1 cellular context compared by ENCODE assay signal in the genomic region with DNA sequence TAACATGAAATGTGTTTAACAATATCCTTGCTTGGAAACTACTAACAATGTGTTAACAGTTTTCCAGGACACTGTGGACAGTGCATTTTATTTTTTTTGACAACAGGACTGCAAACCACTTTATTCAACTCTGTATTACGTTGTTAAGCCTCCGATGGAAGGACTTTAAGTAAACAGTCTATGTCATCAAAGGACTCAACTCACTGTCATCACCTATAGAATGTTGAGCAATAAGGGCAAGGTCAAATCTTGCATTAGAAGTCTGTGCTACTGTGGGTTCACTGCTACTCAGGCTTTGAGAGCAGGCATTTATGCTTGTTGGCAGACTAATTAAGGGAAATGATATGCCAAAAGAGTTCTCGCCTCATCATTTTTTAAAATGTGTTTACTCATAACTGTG.
TF ChIP-seq lines count a peak whose summit lies in the region.

No MANE protein-coding gene starts in this region.

TF ChIP-seq in HepG2, 621 proteins besides CTCF, POLR2A, EP300 and RAD21 (continued from another document and continues in another):
- TF ChIP-seq, protein P1, sequence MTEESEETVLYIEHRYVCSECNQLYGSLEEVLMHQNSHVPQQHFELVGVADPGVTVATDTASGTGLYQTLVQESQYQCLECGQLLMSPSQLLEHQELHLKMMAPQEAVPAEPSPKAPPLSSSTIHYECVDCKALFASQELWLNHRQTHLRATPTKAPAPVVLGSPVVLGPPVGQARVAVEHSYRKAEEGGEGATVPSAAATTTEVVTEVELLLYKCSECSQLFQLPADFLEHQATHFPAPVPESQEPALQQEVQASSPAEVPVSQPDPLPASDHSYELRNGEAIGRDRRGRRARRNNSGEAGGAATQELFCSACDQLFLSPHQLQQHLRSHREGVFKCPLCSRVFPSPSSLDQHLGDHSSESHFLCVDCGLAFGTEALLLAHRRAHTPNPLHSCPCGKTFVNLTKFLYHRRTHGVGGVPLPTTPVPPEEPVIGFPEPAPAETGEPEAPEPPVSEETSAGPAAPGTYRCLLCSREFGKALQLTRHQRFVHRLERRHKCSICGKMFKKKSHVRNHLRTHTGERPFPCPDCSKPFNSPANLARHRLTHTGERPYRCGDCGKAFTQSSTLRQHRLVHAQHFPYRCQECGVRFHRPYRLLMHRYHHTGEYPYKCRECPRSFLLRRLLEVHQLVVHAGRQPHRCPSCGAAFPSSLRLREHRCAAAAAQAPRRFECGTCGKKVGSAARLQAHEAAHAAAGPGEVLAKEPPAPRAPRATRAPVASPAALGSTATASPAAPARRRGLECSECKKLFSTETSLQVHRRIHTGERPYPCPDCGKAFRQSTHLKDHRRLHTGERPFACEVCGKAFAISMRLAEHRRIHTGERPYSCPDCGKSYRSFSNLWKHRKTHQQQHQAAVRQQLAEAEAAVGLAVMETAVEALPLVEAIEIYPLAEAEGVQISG (CRISPR knock-in tag; IDR thresholded peaks at IDR 0.05), result no peak
- TF ChIP-seq SCMH1 (CRISPR knock-in tag; IDR thresholded peaks at IDR 0.05; ENCODE audit: borderline replicate concordance) (no peak), CHCHD3 (CRISPR knock-in tag; IDR thresholded peaks at IDR 0.05) (no peak), EHMT2 (IDR thresholded peaks at IDR 0.05; ENCODE audit: borderline replicate concordance, low read depth, low read length) (no peak), PHF8 (CRISPR knock-in tag; IDR thresholded peaks at IDR 0.05) (no peak), MXD4 (CRISPR knock-in tag; IDR thresholded peaks at IDR 0.05) (no peak), ZNF546 (CRISPR knock-in tag; conservative IDR thresholded peaks at IDR 0.05) (no peak), ZFP82 (CRISPR knock-in tag; IDR thresholded peaks at IDR 0.05; ENCODE audit: borderline replicate concordance) (no peak), ZNF20 (CRISPR knock-in tag; IDR thresholded peaks at IDR 0.05) (no peak), ZNF296 (CRISPR knock-in tag; conservative IDR thresholded peaks at IDR 0.05) (no peak), ZNF557 (CRISPR knock-in tag; IDR thresholded peaks at IDR 0.05) (no peak), GATAD1 (CRISPR knock-in tag; IDR thresholded peaks at IDR 0.05) (no peak), ZNF329 (CRISPR knock-in tag; IDR thresholded peaks at IDR 0.05; ENCODE audit: low read depth) (no peak), ZNF839 (CRISPR knock-in tag; IDR thresholded peaks at IDR 0.05; ENCODE audit: borderline replicate concordance) (no peak), RXRB (CRISPR knock-in tag; IDR thresholded peaks at IDR 0.05; ENCODE audit: borderline replicate concordance) (no peak), ZIK1 (CRISPR knock-in tag; IDR thresholded peaks at IDR 0.05; ENCODE audit: borderline replicate concordance, low read depth) (no peak), SP5 (CRISPR knock-in tag; IDR thresholded peaks at IDR 0.05; ENCODE audit: borderline replicate concordance, low read depth) (no peak), ZNF615 (CRISPR knock-in tag; IDR thresholded peaks at IDR 0.05; ENCODE audit: borderline replicate concordance) (no peak), NONO (IDR thresholded peaks at IDR 0.05) (no peak), NONO (CRISPR knock-in tag; conservative IDR thresholded peaks at IDR 0.05) (no peak), MTA1 (CRISPR knock-in tag; IDR thresholded peaks at IDR 0.05; ENCODE audit: borderline replicate concordance) (no peak), FOXO1 (CRISPR knock-in tag; IDR thresholded peaks at IDR 0.05) (peak; percentile 29; the same call in 1 of the 2 replicates), GATA4 (IDR thresholded peaks at IDR 0.05; ENCODE audit: borderline replicate concordance, low read depth) (no peak)
- TF ChIP-seq, protein P2, sequence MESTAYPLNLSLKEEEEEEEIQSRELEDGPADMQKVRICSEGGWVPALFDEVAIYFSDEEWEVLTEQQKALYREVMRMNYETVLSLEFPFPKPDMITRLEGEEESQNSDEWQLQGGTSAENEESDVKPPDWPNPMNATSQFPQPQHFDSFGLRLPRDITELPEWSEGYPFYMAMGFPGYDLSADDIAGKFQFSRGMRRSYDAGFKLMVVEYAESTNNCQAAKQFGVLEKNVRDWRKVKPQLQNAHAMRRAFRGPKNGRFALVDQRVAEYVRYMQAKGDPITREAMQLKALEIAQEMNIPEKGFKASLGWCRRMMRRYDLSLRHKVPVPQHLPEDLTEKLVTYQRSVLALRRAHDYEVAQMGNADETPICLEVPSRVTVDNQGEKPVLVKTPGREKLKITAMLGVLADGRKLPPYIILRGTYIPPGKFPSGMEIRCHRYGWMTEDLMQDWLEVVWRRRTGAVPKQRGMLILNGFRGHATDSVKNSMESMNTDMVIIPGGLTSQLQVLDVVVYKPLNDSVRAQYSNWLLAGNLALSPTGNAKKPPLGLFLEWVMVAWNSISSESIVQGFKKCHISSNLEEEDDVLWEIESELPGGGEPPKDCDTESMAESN (CRISPR knock-in tag; conservative IDR thresholded peaks at IDR 0.05), result no peak
- TF ChIP-seq, protein P3, sequence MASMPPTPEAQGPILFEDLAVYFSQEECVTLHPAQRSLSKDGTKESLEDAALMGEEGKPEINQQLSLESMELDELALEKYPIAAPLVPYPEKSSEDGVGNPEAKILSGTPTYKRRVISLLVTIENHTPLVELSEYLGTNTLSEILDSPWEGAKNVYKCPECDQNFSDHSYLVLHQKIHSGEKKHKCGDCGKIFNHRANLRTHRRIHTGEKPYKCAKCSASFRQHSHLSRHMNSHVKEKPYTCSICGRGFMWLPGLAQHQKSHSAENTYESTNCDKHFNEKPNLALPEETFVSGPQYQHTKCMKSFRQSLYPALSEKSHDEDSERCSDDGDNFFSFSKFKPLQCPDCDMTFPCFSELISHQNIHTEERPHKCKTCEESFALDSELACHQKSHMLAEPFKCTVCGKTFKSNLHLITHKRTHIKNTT (CRISPR knock-in tag; IDR thresholded peaks at IDR 0.05), result no peak
- TF ChIP-seq, protein P4, sequence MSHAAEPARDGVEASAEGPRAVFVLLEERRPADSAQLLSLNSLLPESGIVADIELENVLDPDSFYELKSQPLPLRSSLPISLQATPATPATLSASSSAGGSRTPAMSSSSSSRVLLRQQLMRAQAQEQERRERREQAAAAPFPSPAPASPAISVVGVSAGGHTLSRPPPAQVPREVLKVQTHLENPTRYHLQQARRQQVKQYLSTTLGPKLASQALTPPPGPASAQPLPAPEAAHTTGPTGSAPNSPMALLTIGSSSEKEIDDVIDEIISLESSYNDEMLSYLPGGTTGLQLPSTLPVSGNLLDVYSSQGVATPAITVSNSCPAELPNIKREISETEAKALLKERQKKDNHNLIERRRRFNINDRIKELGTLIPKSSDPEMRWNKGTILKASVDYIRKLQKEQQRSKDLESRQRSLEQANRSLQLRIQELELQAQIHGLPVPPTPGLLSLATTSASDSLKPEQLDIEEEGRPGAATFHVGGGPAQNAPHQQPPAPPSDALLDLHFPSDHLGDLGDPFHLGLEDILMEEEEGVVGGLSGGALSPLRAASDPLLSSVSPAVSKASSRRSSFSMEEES (CRISPR knock-in tag; IDR thresholded peaks at IDR 0.05), result no peak
- TF ChIP-seq, protein P5, sequence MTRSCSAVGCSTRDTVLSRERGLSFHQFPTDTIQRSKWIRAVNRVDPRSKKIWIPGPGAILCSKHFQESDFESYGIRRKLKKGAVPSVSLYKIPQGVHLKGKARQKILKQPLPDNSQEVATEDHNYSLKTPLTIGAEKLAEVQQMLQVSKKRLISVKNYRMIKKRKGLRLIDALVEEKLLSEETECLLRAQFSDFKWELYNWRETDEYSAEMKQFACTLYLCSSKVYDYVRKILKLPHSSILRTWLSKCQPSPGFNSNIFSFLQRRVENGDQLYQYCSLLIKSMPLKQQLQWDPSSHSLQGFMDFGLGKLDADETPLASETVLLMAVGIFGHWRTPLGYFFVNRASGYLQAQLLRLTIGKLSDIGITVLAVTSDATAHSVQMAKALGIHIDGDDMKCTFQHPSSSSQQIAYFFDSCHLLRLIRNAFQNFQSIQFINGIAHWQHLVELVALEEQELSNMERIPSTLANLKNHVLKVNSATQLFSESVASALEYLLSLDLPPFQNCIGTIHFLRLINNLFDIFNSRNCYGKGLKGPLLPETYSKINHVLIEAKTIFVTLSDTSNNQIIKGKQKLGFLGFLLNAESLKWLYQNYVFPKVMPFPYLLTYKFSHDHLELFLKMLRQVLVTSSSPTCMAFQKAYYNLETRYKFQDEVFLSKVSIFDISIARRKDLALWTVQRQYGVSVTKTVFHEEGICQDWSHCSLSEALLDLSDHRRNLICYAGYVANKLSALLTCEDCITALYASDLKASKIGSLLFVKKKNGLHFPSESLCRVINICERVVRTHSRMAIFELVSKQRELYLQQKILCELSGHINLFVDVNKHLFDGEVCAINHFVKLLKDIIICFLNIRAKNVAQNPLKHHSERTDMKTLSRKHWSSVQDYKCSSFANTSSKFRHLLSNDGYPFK (CRISPR knock-in tag; IDR thresholded peaks at IDR 0.05; ENCODE audit: borderline replicate concordance), result no peak
- TF ChIP-seq, protein P6, sequence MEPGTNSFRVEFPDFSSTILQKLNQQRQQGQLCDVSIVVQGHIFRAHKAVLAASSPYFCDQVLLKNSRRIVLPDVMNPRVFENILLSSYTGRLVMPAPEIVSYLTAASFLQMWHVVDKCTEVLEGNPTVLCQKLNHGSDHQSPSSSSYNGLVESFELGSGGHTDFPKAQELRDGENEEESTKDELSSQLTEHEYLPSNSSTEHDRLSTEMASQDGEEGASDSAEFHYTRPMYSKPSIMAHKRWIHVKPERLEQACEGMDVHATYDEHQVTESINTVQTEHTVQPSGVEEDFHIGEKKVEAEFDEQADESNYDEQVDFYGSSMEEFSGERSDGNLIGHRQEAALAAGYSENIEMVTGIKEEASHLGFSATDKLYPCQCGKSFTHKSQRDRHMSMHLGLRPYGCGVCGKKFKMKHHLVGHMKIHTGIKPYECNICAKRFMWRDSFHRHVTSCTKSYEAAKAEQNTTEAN (CRISPR knock-in tag; conservative IDR thresholded peaks at IDR 0.05), result no peak
- TF ChIP-seq, protein P7, sequence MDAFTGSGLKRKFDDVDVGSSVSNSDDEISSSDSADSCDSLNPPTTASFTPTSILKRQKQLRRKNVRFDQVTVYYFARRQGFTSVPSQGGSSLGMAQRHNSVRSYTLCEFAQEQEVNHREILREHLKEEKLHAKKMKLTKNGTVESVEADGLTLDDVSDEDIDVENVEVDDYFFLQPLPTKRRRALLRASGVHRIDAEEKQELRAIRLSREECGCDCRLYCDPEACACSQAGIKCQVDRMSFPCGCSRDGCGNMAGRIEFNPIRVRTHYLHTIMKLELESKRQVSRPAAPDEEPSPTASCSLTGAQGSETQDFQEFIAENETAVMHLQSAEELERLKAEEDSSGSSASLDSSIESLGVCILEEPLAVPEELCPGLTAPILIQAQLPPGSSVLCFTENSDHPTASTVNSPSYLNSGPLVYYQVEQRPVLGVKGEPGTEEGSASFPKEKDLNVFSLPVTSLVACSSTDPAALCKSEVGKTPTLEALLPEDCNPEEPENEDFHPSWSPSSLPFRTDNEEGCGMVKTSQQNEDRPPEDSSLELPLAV (CRISPR knock-in tag; conservative IDR thresholded peaks at IDR 0.05; ENCODE audit: low read depth), result no peak
- TF ChIP-seq, protein P8, sequence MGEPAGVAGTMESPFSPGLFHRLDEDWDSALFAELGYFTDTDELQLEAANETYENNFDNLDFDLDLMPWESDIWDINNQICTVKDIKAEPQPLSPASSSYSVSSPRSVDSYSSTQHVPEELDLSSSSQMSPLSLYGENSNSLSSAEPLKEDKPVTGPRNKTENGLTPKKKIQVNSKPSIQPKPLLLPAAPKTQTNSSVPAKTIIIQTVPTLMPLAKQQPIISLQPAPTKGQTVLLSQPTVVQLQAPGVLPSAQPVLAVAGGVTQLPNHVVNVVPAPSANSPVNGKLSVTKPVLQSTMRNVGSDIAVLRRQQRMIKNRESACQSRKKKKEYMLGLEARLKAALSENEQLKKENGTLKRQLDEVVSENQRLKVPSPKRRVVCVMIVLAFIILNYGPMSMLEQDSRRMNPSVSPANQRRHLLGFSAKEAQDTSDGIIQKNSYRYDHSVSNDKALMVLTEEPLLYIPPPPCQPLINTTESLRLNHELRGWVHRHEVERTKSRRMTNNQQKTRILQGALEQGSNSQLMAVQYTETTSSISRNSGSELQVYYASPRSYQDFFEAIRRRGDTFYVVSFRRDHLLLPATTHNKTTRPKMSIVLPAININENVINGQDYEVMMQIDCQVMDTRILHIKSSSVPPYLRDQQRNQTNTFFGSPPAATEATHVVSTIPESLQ (CRISPR knock-in tag; conservative IDR thresholded peaks at IDR 0.05), result no peak
- TF ChIP-seq, protein P9, sequence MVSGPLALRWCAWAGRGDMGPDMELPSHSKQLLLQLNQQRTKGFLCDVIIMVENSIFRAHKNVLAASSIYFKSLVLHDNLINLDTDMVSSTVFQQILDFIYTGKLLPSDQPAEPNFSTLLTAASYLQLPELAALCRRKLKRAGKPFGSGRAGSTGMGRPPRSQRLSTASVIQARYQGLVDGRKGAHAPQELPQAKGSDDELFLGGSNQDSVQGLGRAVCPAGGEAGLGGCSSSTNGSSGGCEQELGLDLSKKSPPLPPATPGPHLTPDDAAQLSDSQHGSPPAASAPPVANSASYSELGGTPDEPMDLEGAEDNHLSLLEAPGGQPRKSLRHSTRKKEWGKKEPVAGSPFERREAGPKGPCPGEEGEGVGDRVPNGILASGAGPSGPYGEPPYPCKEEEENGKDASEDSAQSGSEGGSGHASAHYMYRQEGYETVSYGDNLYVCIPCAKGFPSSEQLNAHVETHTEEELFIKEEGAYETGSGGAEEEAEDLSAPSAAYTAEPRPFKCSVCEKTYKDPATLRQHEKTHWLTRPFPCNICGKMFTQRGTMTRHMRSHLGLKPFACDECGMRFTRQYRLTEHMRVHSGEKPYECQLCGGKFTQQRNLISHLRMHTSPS (CRISPR knock-in tag; IDR thresholded peaks at IDR 0.05; ENCODE audit: low read depth), result no peak
- TF ChIP-seq, protein P10, sequence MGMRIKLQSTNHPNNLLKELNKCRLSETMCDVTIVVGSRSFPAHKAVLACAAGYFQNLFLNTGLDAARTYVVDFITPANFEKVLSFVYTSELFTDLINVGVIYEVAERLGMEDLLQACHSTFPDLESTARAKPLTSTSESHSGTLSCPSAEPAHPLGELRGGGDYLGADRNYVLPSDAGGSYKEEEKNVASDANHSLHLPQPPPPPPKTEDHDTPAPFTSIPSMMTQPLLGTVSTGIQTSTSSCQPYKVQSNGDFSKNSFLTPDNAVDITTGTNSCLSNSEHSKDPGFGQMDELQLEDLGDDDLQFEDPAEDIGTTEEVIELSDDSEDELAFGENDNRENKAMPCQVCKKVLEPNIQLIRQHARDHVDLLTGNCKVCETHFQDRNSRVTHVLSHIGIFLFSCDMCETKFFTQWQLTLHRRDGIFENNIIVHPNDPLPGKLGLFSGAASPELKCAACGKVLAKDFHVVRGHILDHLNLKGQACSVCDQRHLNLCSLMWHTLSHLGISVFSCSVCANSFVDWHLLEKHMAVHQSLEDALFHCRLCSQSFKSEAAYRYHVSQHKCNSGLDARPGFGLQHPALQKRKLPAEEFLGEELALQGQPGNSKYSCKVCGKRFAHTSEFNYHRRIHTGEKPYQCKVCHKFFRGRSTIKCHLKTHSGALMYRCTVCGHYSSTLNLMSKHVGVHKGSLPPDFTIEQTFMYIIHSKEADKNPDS (CRISPR knock-in tag; IDR thresholded peaks at IDR 0.05), result no peak
- TF ChIP-seq, protein P11, sequence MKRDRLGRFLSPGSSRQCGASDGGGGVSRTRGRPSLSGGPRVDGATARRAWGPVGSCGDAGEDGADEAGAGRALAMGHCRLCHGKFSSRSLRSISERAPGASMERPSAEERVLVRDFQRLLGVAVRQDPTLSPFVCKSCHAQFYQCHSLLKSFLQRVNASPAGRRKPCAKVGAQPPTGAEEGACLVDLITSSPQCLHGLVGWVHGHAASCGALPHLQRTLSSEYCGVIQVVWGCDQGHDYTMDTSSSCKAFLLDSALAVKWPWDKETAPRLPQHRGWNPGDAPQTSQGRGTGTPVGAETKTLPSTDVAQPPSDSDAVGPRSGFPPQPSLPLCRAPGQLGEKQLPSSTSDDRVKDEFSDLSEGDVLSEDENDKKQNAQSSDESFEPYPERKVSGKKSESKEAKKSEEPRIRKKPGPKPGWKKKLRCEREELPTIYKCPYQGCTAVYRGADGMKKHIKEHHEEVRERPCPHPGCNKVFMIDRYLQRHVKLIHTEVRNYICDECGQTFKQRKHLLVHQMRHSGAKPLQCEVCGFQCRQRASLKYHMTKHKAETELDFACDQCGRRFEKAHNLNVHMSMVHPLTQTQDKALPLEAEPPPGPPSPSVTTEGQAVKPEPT (CRISPR knock-in tag; IDR thresholded peaks at IDR 0.05; ENCODE audit: low read depth), result no peak
